Comparison of ENCODE assay signal across 39 cellular contexts in genomic region chr4:127181001-127181400, GRCh38.
"Had no signal": no experiment of that assay in that cellular context is flagged by ENCODE, and none has a peak within 500 bp of the region (broad histone marks: within the 10 kb centered on the region; RNA-seq: fewer than 3 reads in every experiment).

No MANE protein-coding gene starts in this region.

- H3K36me3 ChIP-seq: adrenal gland, ascending aorta, brain microvascular endothelial cell, breast epithelium, cardiac muscle cell had no signal

- H3K27me3 Mint-ChIP-seq: activated naive CD4-positive, alpha-beta T cell treated with anti-CD3 and anti-CD28 coated beads, Interleukin-2, amount 10 ng/mL, durations not matched to agents 7 days and 5 days; activated naive CD4-positive, alpha-beta T cell treated with anti-CD3 and anti-CD28 coated beads, Interleukin-2, amount 50 U/mL, for 24 hours; activated naive CD8-positive, alpha-beta T cell; activated naive CD8-positive, alpha-beta T cell treated with anti-CD3 and anti-CD28 coated beads for 36 hours; activated naive CD8-positive, alpha-beta T cell treated with anti-CD3 and anti-CD28 coated beads, Interleukin-2, amount 10 ng/mL, durations not matched to agents 7 days and 5 days; activated naive CD8-positive, alpha-beta T cell treated with anti-CD3 and anti-CD28 coated beads, Interleukin-2, amount 50 U/mL, for 24 hours; activated T-cell treated with anti-CD3 and anti-CD28 coated beads, Interleukin-2, amount 50 U/mL, for 24 hours; activated T-helper 17 cell treated with anti-CD3 and anti-CD28 coated beads, Interleukin-2, amount 50 U/mL, for 72 hours; brain; central memory CD8-positive, alpha-beta T cell had no signal

- H3K4me3 ChIP-seq: adrenal gland, ascending aorta, body of pancreas, breast epithelium, cardiac muscle cell had no signal

- ATAC-seq: activated naive CD4-positive, alpha-beta T cell treated with anti-CD3 and anti-CD28 coated beads, Interleukin-2, amount 50 U/mL, for 72 hours; activated naive CD8-positive, alpha-beta T cell treated with anti-CD3 and anti-CD28 coated beads, Interleukin-2, amount 50 U/mL, for 24 hours; activated T-cell treated with anti-CD3 and anti-CD28 coated beads, Interleukin-2, amount 50 U/mL, for 4 hours; activated T-cell treated with anti-CD3 and anti-CD28 coated beads, Interleukin-2, amount 50 U/mL, for 72 hours; activated T-helper 17 cell treated with anti-CD3 and anti-CD28 coated beads, Interleukin-2, amount 50 U/mL, for 72 hours; body of pancreas had no signal

- H3K27ac ChIP-seq: adrenal gland, ascending aorta, body of pancreas, brain microvascular endothelial cell, breast epithelium, cardiac muscle cell had no signal

- H3K4me1 ChIP-seq: adrenal gland, ascending aorta, body of pancreas, breast epithelium had no signal

- FAIRE-seq: bronchial epithelial cell had no signal

- H3K4me3 Mint-ChIP-seq: activated naive CD4-positive, alpha-beta T cell treated with anti-CD3 and anti-CD28 coated beads for 36 hours; activated naive CD4-positive, alpha-beta T cell treated with anti-CD3 and anti-CD28 coated beads, Interleukin-2, amount 10 ng/mL, durations not matched to agents 7 days and 5 days; activated naive CD4-positive, alpha-beta T cell treated with anti-CD3 and anti-CD28 coated beads, Interleukin-2, amount 50 U/mL, for 24 hours; activated naive CD8-positive, alpha-beta T cell; activated naive CD8-positive, alpha-beta T cell treated with anti-CD3 and anti-CD28 coated beads for 36 hours; activated naive CD8-positive, alpha-beta T cell treated with anti-CD3 and anti-CD28 coated beads, Interleukin-2, amount 10 ng/mL, durations not matched to agents 7 days and 5 days; activated naive CD8-positive, alpha-beta T cell treated with anti-CD3 and anti-CD28 coated beads, Interleukin-2, amount 50 U/mL, for 24 hours; activated T-cell treated with anti-CD3 and anti-CD28 coated beads, Interleukin-2, amount 50 U/mL, for 24 hours; activated T-cell treated with anti-CD3 and anti-CD28 coated beads, Interleukin-2, amount 50 U/mL, for 4 hours; activated T-cell treated with anti-CD3 and anti-CD28 coated beads, Interleukin-2, amount 50 U/mL, for 72 hours; activated T-helper 1 cell treated with anti-CD3 and anti-CD28 coated beads, Interleukin-12 subunit alpha, Interleukin-12 subunit beta, Interleukin-2, Interleukin-4 antibody, amounts not matched to agents 30 ng/mL and 10 ng/mL and 1 ng/mL, durations not matched to agents 14 hours and 24 hours and 36 hours; activated T-helper 17 cell treated with anti-CD3 and anti-CD28 coated beads, Interleukin-2, amount 50 U/mL, for 72 hours; brain; central memory CD8-positive, alpha-beta T cell had no signal

- H3K27ac Mint-ChIP-seq: activated naive CD4-positive, alpha-beta T cell treated with anti-CD3 and anti-CD28 coated beads for 36 hours; activated naive CD4-positive, alpha-beta T cell treated with anti-CD3 and anti-CD28 coated beads, Interleukin-2, amount 10 ng/mL, durations not matched to agents 7 days and 5 days; activated naive CD4-positive, alpha-beta T cell treated with anti-CD3 and anti-CD28 coated beads, Interleukin-2, amount 50 U/mL, for 24 hours; activated naive CD4-positive, alpha-beta T cell treated with anti-CD3 and anti-CD28 coated beads, Interleukin-2, amount 50 U/mL, for 72 hours; activated naive CD8-positive, alpha-beta T cell; activated naive CD8-positive, alpha-beta T cell treated with anti-CD3 and anti-CD28 coated beads for 36 hours; activated naive CD8-positive, alpha-beta T cell treated with anti-CD3 and anti-CD28 coated beads, Interleukin-2, amount 10 ng/mL, durations not matched to agents 7 days and 5 days; activated naive CD8-positive, alpha-beta T cell treated with anti-CD3 and anti-CD28 coated beads, Interleukin-2, amount 50 U/mL, for 24 hours; activated T-cell treated with anti-CD3 and anti-CD28 coated beads, Interleukin-2, amount 50 U/mL, for 24 hours; activated T-cell treated with anti-CD3 and anti-CD28 coated beads, Interleukin-2, amount 50 U/mL, for 72 hours; activated T-helper 1 cell treated with anti-CD3 and anti-CD28 coated beads, Interleukin-12 subunit alpha, Interleukin-12 subunit beta, Interleukin-2, Interleukin-4 antibody, amounts not matched to agents 30 ng/mL and 10 ng/mL and 1 ng/mL, durations not matched to agents 14 hours and 24 hours and 36 hours; activated T-helper 17 cell treated with anti-CD3 and anti-CD28 coated beads, Interleukin-2, amount 50 U/mL, for 72 hours; activated T-helper 2 cell treated with anti-CD3 and anti-CD28 coated beads, Interferon-gamma antibody, Interleukin-2, Interleukin-4, amounts not matched to agents 10 μg/mL and 5 μg/mL and 100 μg/mL, durations not matched to agents 14 hours and 24 hours and 36 hours; brain had no signal

- H3K36me3 Mint-ChIP-seq: activated naive CD4-positive, alpha-beta T cell treated with anti-CD3 and anti-CD28 coated beads, Interleukin-2, amount 10 ng/mL, durations not matched to agents 7 days and 5 days; activated naive CD4-positive, alpha-beta T cell treated with anti-CD3 and anti-CD28 coated beads, Interleukin-2, amount 50 U/mL, for 24 hours; activated naive CD8-positive, alpha-beta T cell; activated naive CD8-positive, alpha-beta T cell treated with anti-CD3 and anti-CD28 coated beads for 36 hours; activated naive CD8-positive, alpha-beta T cell treated with anti-CD3 and anti-CD28 coated beads, Interleukin-2, amount 10 ng/mL, durations not matched to agents 7 days and 5 days had no signal

- H3K4me1 Mint-ChIP-seq: activated naive CD4-positive, alpha-beta T cell treated with anti-CD3 and anti-CD28 coated beads, Interleukin-2, amount 10 ng/mL, durations not matched to agents 7 days and 5 days; activated naive CD4-positive, alpha-beta T cell treated with anti-CD3 and anti-CD28 coated beads, Interleukin-2, amount 50 U/mL, for 24 hours; activated naive CD8-positive, alpha-beta T cell treated with anti-CD3 and anti-CD28 coated beads for 36 hours; activated naive CD8-positive, alpha-beta T cell treated with anti-CD3 and anti-CD28 coated beads, Interleukin-2, amount 10 ng/mL, durations not matched to agents 7 days and 5 days; activated naive CD8-positive, alpha-beta T cell treated with anti-CD3 and anti-CD28 coated beads, Interleukin-2, amount 50 U/mL, for 24 hours; activated T-helper 17 cell treated with anti-CD3 and anti-CD28 coated beads, Interleukin-2, amount 50 U/mL, for 72 hours; brain; central memory CD8-positive, alpha-beta T cell had no signal

- H3K9me3 ChIP-seq: adrenal gland, ascending aorta had no signal

- H3K27me3 ChIP-seq: adrenal gland, ascending aorta, body of pancreas, brain microvascular endothelial cell, breast epithelium, cardiac muscle cell had no signal

- DNase-seq: activated effector memory CD4-positive, alpha-beta T cell treated with anti-CD3 and anti-CD28 coated beads, Interleukin-2, amount 50 U/mL, for 16 hours; activated effector memory CD4-positive, alpha-beta T cell treated with Interleukin-2 at 50 U/mL for 16 hours; activated gamma-delta T cell; activated gamma-delta T cell treated with Interleukin-2 at 50 U/mL for 16 hours; activated naive CD4-positive, alpha-beta T cell; activated naive CD4-positive, alpha-beta T cell treated with anti-CD3 and anti-CD28 coated beads for 36 hours; activated naive CD4-positive, alpha-beta T cell treated with anti-CD3 and anti-CD28 coated beads, Interleukin-2, amount 10 ng/mL, durations not matched to agents 7 days and 5 days; activated naive CD4-positive, alpha-beta T cell treated with anti-CD3 and anti-CD28 coated beads, Interleukin-2, amount 50 U/mL, for 16 hours; activated naive CD4-positive, alpha-beta T cell treated with Interleukin-2 at 50 U/mL for 16 hours; activated naive CD8-positive, alpha-beta T cell treated with anti-CD3 and anti-CD28 coated beads for 36 hours; activated naive CD8-positive, alpha-beta T cell treated with anti-CD3 and anti-CD28 coated beads, Interleukin-2, amount 10 ng/mL, durations not matched to agents 7 days and 5 days; activated naive CD8-positive, alpha-beta T cell treated with anti-CD3 and anti-CD28 coated beads, Interleukin-2, amount 50 U/mL, for 24 hours; activated T-cell treated with anti-CD3 and anti-CD28 coated beads, Interleukin-2, amount 50 U/mL, for 1 hour; activated T-cell treated with anti-CD3 and anti-CD28 coated beads, Interleukin-2, amount 50 U/mL, for 24 hours; activated T-cell treated with anti-CD3 and anti-CD28 coated beads, Interleukin-2, amount 50 U/mL, for 4 hours; activated T-cell treated with anti-CD3 and anti-CD28 coated beads, Interleukin-2, amount 50 U/mL, for 48 hours; activated T-cell treated with anti-CD3 and anti-CD28 coated beads, Interleukin-2, amount 50 U/mL, for 72 hours; adrenal gland; amniotic stem cell; amygdala; anterior cingulate cortex; aorta; body of pancreas; brain microvascular endothelial cell; caudate nucleus; central memory CD4-positive, alpha-beta T cell; cerebellar nuclear complex had no signal
